ENCODE assay signal across 13 cellular contexts in the genomic region with DNA sequence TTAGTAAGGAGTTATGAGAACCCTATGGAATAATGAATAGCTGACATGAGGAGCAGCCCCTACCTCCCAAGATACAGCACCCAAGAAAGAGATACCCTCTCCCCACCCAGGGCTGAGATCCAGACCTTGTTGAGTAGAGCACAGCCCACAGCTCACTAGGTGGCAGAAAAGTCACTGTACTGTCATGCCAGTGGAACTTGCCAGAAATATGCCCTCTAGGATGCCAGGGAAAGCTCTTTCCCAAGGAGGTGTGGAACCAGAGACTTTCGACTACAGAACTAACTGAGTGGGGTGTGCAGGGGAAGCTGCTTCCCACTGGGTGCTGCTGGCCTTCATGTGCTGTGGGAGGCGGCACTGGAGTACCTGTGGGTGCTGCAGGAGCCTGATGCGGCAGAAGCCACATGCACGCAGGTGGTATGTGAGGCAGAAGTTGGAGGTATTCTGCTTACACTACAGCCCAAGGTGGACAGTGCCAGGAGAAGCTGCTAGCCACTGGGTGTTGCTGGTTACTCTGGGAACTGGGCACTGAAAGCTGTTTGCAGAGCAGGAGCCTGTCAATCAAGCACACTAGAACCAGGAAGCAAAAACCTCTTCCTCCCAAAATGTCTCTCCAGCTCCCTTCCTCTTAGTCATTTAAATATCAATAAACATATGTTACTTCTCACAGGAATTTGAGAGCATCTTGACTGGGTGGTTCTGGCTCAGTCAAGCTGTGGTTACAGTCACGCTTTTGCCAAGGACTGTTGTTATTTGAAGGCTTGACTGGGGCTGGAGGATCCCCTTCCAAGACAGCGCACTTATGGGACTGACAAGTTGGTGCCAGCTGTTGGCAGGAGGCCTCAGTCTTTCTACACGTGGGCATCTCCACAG. TPM values are rescaled to one million over a fixed set of nuclear protein-coding genes. Genes with fewer than 3 reads are reported as not detected.
DNase-seq lines count a peak whose midpoint lies in the region; ATAC-seq, FAIRE-seq and TF ChIP-seq lines count a peak whose summit lies in the region.
"Had no signal": no experiment of that assay in that cellular context is flagged by ENCODE, and none has a peak within 500 bp of the region (broad histone marks: within the 10 kb centered on the region; RNA-seq: fewer than 3 reads in every experiment).

No MANE protein-coding gene starts in this region.

- H4K20me1 ChIP-seq in BLaER1 treated with 17β-estradiol and CSF1 and Interleukin-3, amounts not matched to agents 10 nM and 100 nM = no peaks in the 10 kb centered on the region
- no peaks in the 10 kb centered on the region for H4K20me1 ChIP-seq in HCT116 (ENCODE audit: insufficient read depth)

- H3K27me3 ChIP-seq in BLaER1 treated with 17β-estradiol and CSF1 and Interleukin-3, amounts not matched to agents 10 nM and 100 nM = no peaks in the 10 kb centered on the region
- H3K27me3 ChIP-seq in HCT116 (ENCODE audit: insufficient read depth, low read length) (no peaks in the 10 kb centered on the region), suprapubic skin (no peaks in the 10 kb centered on the region)
- H3K27me3 ChIP-seq: gastrocnemius medialis had no signal

- 67% methylated on average over 7 of the region's 7 CpGs for WGBS in suprapubic skin

- FAIRE-seq in GM12891 (lab: Jason Lieb, UNC) = no peak

- peaks cover 21 to 39% (median 35%) of the 10 kb centered on the region in 10 experiments for H3K4me1 ChIP-seq in BLaER1 treated with 17β-estradiol and CSF1 and Interleukin-3, amounts not matched to agents 10 nM and 100 nM
- H3K4me1 ChIP-seq in HCT116 (ENCODE audit: control insufficient read depth in 1 of 2, insufficient read depth in 2 of 2, low read length in 2 of 2) (peaks cover 0 to 13% of the 10 kb centered on the region in 2 experiments; a peak in 1 of 4 replicates), suprapubic skin (no peaks in the 10 kb centered on the region)
- H3K4me1 ChIP-seq: gastrocnemius medialis had no signal

- no peaks in the 10 kb centered on the region for H3K9me3 ChIP-seq in BLaER1 treated with 17β-estradiol and CSF1 and Interleukin-3, amounts not matched to agents 10 nM and 100 nM (replicated peaks in 1 of 11)
- H3K9me3 ChIP-seq in HCT116 (ENCODE audit: control insufficient read depth in 1 of 2, insufficient read depth in 1 of 2, low read depth in 1 of 2, low read length in 2 of 2) = no peaks in the 10 kb centered on the region
- H3K9me3 ChIP-seq in suprapubic skin = no peaks in the 10 kb centered on the region
- H3K9me3 ChIP-seq: gastrocnemius medialis had no signal

- DNase-seq in HCT116 (ENCODE audit: low read depth, low spot score) (no peak), NCI-H69 (lab: John Stamatoyannopoulos, UW) (peak; percentile 56), foreskin fibroblast (peak; percentile 29 to 45), kidney glomerular epithelial cell (lab: John Stamatoyannopoulos, UW) (no peak), suprapubic skin (ENCODE audit: low spot score in 2 of 2) (no peak), GM12891 (ENCODE audit: insufficient read length, low spot score) (no peak), SK-N-DZ (ENCODE audit: low spot score) (no peak)
- DNase-seq: CD8-positive, alpha-beta T cell; gastrocnemius medialis; NCI-H526; stimulated activated CD8-positive, alpha-beta memory T cell treated with anti-CD3 and anti-CD28 coated beads, Interleukin-4, amount 100 ng/mL, for 48 hours had no signal

- no peak overlapping the region for H3K4me3 ChIP-seq in BLaER1 treated with 17β-estradiol and CSF1 and Interleukin-3, amounts not matched to agents 10 nM and 100 nM
- H3K4me3 ChIP-seq in HCT116 (replicated peaks in 1 of 2; ENCODE audit: low read depth in 1 of 2, low read length in 2 of 2) (no peak overlapping the region), foreskin fibroblast (ENCODE audit: low read depth in 1 of 2, low read length in 2 of 2) (no peak overlapping the region), suprapubic skin (no peak overlapping the region)
- H3K4me3 ChIP-seq: gastrocnemius medialis, skin epidermis had no signal

- H3K36me3 ChIP-seq in BLaER1 treated with 17β-estradiol and CSF1 and Interleukin-3, amounts not matched to agents 10 nM and 100 nM = no peaks in the 10 kb centered on the region
- H3K36me3 ChIP-seq in HCT116 (ENCODE audit: control insufficient read depth in 1 of 2, insufficient read depth in 2 of 2, low read length in 2 of 2) = no peaks in the 10 kb centered on the region
- no peaks in the 10 kb centered on the region for H3K36me3 ChIP-seq in suprapubic skin
- H3K36me3 ChIP-seq: gastrocnemius medialis had no signal

- intact Hi-C loops in HCT116 (cut with micrococcal nuclease) = loop anchor here (5.0 kb wide), 2 partner anchors 172 to 232 kb away; no protein-coding TSS in a partner anchor

- no TSS peak for BruUV-seq in HCT116 (replicated peaks; lab: Mats Ljungman, UMichigan)

- TF ChIP-seq POLR2A in HCT116 (IDR thresholded peaks at IDR 0.05; ENCODE audit: borderline replicate concordance, extremely low read depth, insufficient read depth, insufficient read length) = no peak
- TF ChIP-seq POLR2A in suprapubic skin (IDR thresholded peaks at IDR 0.05) = no peak
- TF ChIP-seq POLR2A in GM12891 (IDR thresholded peaks at IDR 0.05; ENCODE audit: low read depth, low read length) = no peak

- 0 out of 6 replicates have a peak, but pooled peaks of 2 of the 3 experiments have one; percentile 5 to 18 for TF ChIP-seq CTCF in HCT116 (IDR thresholded peaks at IDR 0.05 in 2 of 3, conservative IDR thresholded peaks at IDR 0.05 in 1 of 3; ENCODE audit: borderline replicate concordance in 1 of 3, insufficient read depth in 1 of 3, low read depth in 2 of 3, low read length in 2 of 3)
- TF ChIP-seq CTCF in foreskin fibroblast (IDR thresholded peaks at IDR 0.05; ENCODE audit: low read depth, low read length) = no peak
- no peak for TF ChIP-seq CTCF in suprapubic skin (IDR thresholded peaks at IDR 0.05)

- peak; percentile 40 for ATAC-seq in HCT116
- ATAC-seq: CD8-positive, alpha-beta T cell; gastrocnemius medialis had no signal

- POLR2A ChIA-PET in HCT116 (lab: Charles Lee) = no interaction called here

- CTCF ChIA-PET in HCT116 (lab: Charles Lee) = interaction anchor here (0.8 to 1.4 kb wide), 3 partner anchors 18 to 200 kb away, joined by 3 to 8 read pairs (median 4); a partner anchor contains a TSS

- RAD21 ChIA-PET in HCT116 (lab: Charles Lee; ENCODE audit: low non-redundant PET in 1 of 2, low total read pairs in 2 of 2, uncharacterized antibody in 2 of 2, unreplicated experiment in 2 of 2) = interaction anchor here in 1 of 2 experiments (0.6 kb wide), 1 partner anchor 201 kb away, joined by 4 read pairs; no protein-coding TSS in a partner anchor

- peak overlapping the region in 10 of 11 experiments; percentile 1 to 44 (median 26); a peak in 12 of 22 replicates for H3K4me2 ChIP-seq in BLaER1 treated with 17β-estradiol and CSF1 and Interleukin-3, amounts not matched to agents 10 nM and 100 nM
- H3K4me2 ChIP-seq in HCT116 (ENCODE audit: low read length) = no peak overlapping the region

- no peak overlapping the region for H3K9ac ChIP-seq in BLaER1 treated with 17β-estradiol and CSF1 and Interleukin-3, amounts not matched to agents 10 nM and 100 nM
- H3K9ac ChIP-seq in HCT116 (ENCODE audit: low read length) = no peak overlapping the region

- peak; percentile 48; the same call in 1 of the 2 replicates for TF ChIP-seq RAD21 in HCT116 (IDR thresholded peaks at IDR 0.05; ENCODE audit: low read depth)

- H2AFZ ChIP-seq in HCT116 (ENCODE audit: low read depth, low read length, poor library complexity, severe bottlenecking) = peak overlapping the region; percentile 68

- no peaks in the 10 kb centered on the region for H3K9me2 ChIP-seq in HCT116 (ENCODE audit: insufficient read depth)

- no peaks in the 10 kb centered on the region for H3K79me2 ChIP-seq in HCT116 (ENCODE audit: insufficient read depth, low read length)

- TF ChIP-seq EP300 in suprapubic skin (IDR thresholded peaks at IDR 0.05) = no peak

- no peak overlapping the region for H3K27ac ChIP-seq in BLaER1 treated with 17β-estradiol and CSF1 and Interleukin-3, amounts not matched to agents 10 nM and 100 nM
- no peak overlapping the region for H3K27ac ChIP-seq in HCT116 (ENCODE audit: low read depth, low read length)
- H3K27ac ChIP-seq in suprapubic skin = no peak overlapping the region
- H3K27ac ChIP-seq: gastrocnemius medialis, skin epidermis had no signal

TF ChIP-seq in HCT116, 20 proteins besides CTCF, POLR2A, EP300 and RAD21 (continues in another document):
- TF ChIP-seq JUND (IDR thresholded peaks at IDR 0.05) = no peak

TF ChIP-seq in GM12891, 5 proteins besides CTCF, POLR2A, EP300 and RAD21 (continues in another document):
- TF ChIP-seq POLR2AphosphoS5 (IDR thresholded peaks at IDR 0.05; ENCODE audit: low read depth, low read length) = no peak
- no peak for TF ChIP-seq SPI1 (IDR thresholded peaks at IDR 0.05; ENCODE audit: low read depth, low read length)
- no peak for TF ChIP-seq POU2F2 (IDR thresholded peaks at IDR 0.05; ENCODE audit: low read depth, low read length)
- no peak for TF ChIP-seq PAX5 (IDR thresholded peaks at IDR 0.05; ENCODE audit: insufficient read depth, low read length, severe bottlenecking)

RNA-seq across cellular contexts. Expression of a gene that starts 17.9 kb away (rescaled TPM):
- total RNA-seq in HCT116 (2021; ENCODE audit: unreplicated experiment) = 0.79 TPM
- polyA plus RNA-seq in HCT116 (2012) = 0.75 and 1.2 TPM in 2 replicates
- total RNA-seq in suprapubic skin = 1 to 10 TPM in 1 of 4 donors, under 1 TPM in 2, not detected in 1; 0.53 to 1.2 (median 0.55) TPM
- 0.83 TPM for polyA plus RNA-seq in GM12891 (2012; ENCODE audit: low read depth, missing spikeins)
- polyA plus RNA-seq in SK-N-DZ (2014; cell fraction: cytosol; rRNA removed) = 0.56 and 0.57 TPM in 2 replicates
- polyA plus RNA-seq in SK-N-DZ (2014; cell fraction: nucleus; rRNA removed) = 3.1 and 5.5 TPM in 2 replicates

RNA-seq across cellular contexts. Expression of a gene that starts 21.7 kb away (rescaled TPM):
- 1.7 TPM for total RNA-seq in HCT116 (2021; ENCODE audit: unreplicated experiment)
- 1.1 and 3.6 TPM in 2 replicates for polyA plus RNA-seq in HCT116 (2012)
- not detected for total RNA-seq in suprapubic skin
- not detected for polyA plus RNA-seq in GM12891 (2012; ENCODE audit: low read depth, missing spikeins)
- not detected in 2 replicates for polyA plus RNA-seq in SK-N-DZ (2014; cell fraction: cytosol; rRNA removed)
- not detected in 2 replicates for polyA plus RNA-seq in SK-N-DZ (2014; cell fraction: nucleus; rRNA removed)
- total RNA-seq: CD8-positive, alpha-beta T cell; gastrocnemius medialis had no signal

RNA-seq across cellular contexts. Expression of a gene that starts 26.1 kb away (rescaled TPM):
- total RNA-seq in HCT116 (2021; ENCODE audit: unreplicated experiment) (not detected), suprapubic skin (not detected)
- polyA plus RNA-seq in HCT116 (2012) = 0.16 and 0.36 TPM in 2 replicates
- not detected for polyA plus RNA-seq in GM12891 (2012; ENCODE audit: low read depth, missing spikeins)
- not detected in 2 replicates for polyA plus RNA-seq in SK-N-DZ (2014; cell fraction: cytosol; rRNA removed)
- not detected in 2 replicates for polyA plus RNA-seq in SK-N-DZ (2014; cell fraction: nucleus; rRNA removed)
- total RNA-seq: CD8-positive, alpha-beta T cell; gastrocnemius medialis had no signal

RNA-seq across cellular contexts. Expression of a gene that starts 42.4 kb away (rescaled TPM):
- total RNA-seq in HCT116 (2021; ENCODE audit: unreplicated experiment) (6.4 TPM), suprapubic skin (not detected)
- polyA plus RNA-seq in HCT116 (2012) = not detected in 2 replicates
- not detected for polyA plus RNA-seq in GM12891 (2012; ENCODE audit: low read depth, missing spikeins)
- not detected in 2 replicates for polyA plus RNA-seq in SK-N-DZ (2014; cell fraction: cytosol; rRNA removed)
- polyA plus RNA-seq in SK-N-DZ (2014; cell fraction: nucleus; rRNA removed) = not detected in 2 replicates
- total RNA-seq: CD8-positive, alpha-beta T cell; gastrocnemius medialis had no signal

RNA-seq across cellular contexts. Expression of a gene that starts 50.5 kb away (rescaled TPM):
- total RNA-seq in HCT116 (2021; ENCODE audit: unreplicated experiment) (0.71 TPM), suprapubic skin (not detected)
- 0.95 and 1.2 TPM in 2 replicates for polyA plus RNA-seq in HCT116 (2012)
- not detected for polyA plus RNA-seq in GM12891 (2012; ENCODE audit: low read depth, missing spikeins)
- polyA plus RNA-seq in SK-N-DZ (2014; cell fraction: cytosol; rRNA removed) = 0.23 and 0.47 TPM in 2 replicates
- 0.22 and 0.68 TPM in 2 replicates for polyA plus RNA-seq in SK-N-DZ (2014; cell fraction: nucleus; rRNA removed)
- total RNA-seq: CD8-positive, alpha-beta T cell; gastrocnemius medialis had no signal

Comparison
In these comparisons a context has a peak if more than half of its experiments do, and no peak if none do; other contexts are left out.
1. DNase-seq: peak in NCI-H69 (single experiment) and foreskin fibroblast (2 of 2); none in HCT116 (single experiment), kidney glomerular epithelial cell (single experiment), suprapubic skin (0 of 2), GM12891 (single experiment) and SK-N-DZ (single experiment).
2. CTCF ChIP-seq: peak in HCT116 (2 of 3); none in foreskin fibroblast (single experiment) and suprapubic skin (0 of 2).